16 cellular contexts compared by ENCODE assay signal in the genomic region with DNA sequence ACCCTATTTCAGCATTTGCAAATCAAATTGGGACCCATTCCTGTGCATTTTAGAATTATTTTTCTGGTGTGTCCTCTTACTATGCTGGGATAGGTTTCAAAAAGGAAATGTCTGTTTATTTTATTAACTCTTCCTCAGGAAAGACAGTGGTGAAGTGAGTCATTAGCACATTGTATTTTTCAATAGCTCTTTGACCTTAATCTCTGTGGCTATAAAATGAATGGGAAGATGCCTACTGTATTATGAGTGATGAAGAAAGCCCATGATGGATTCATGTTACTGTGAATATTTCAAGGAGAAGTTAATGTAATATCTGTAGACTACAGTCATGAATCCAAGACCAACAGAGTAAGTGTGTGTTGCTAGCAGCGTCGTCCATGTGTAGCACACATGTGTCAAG.
DNase-seq lines count a peak whose midpoint lies in the region; ATAC-seq and TF ChIP-seq lines count a peak whose summit lies in the region.
"Had no signal": no experiment of that assay in that cellular context is flagged by ENCODE, and none has a peak within 500 bp of the region (broad histone marks: within the 10 kb centered on the region; RNA-seq: fewer than 3 reads in every experiment).

No MANE protein-coding gene starts in this region.

- H3K27me3 ChIP-seq in SK-N-SH (ENCODE audit: insufficient read depth) (no peaks in the 10 kb centered on the region), RWPE2 (ENCODE audit: insufficient read depth, poor library complexity, severe bottlenecking) (no peaks in the 10 kb centered on the region), skeletal muscle satellite cell (ENCODE audit: control insufficient read depth, insufficient read depth, low read length) (no peaks in the 10 kb centered on the region)
- H3K27me3 ChIP-seq: heart left ventricle, SJSA1, tibial artery had no signal

- H3K4me2 ChIP-seq in SK-N-SH (0 out of 2 replicates have a peak overlapping the region, but pooled peaks have one; percentile 12), skeletal muscle satellite cell (ENCODE audit: low read length) (peak overlapping the region; percentile 28)
- H3K4me2 ChIP-seq: smooth muscle cell had no signal

- H3K9me3 ChIP-seq in SK-N-SH (no peaks in the 10 kb centered on the region; the same call in 1 of the 2 replicates), RWPE2 (ENCODE audit: severe bottlenecking) (no peaks in the 10 kb centered on the region), skeletal muscle satellite cell (replicated peaks; ENCODE audit: low read length) (no peaks in the 10 kb centered on the region)
- H3K9me3 ChIP-seq: heart left ventricle, SJSA1, tibial artery had no signal

- CTCF ChIA-PET in SK-N-SH (lab: Yijun Ruan, JAX) = interaction anchor here (1.2 kb wide), 1 partner anchor 26 kb away, joined by 3 read pairs; no protein-coding TSS in a partner anchor

- H3K27ac ChIP-seq in SK-N-SH (ENCODE audit: low read depth in 2 of 2, low read length in 1 of 2) = peak overlapping the region in 1 of 2 experiments; percentile 94; a peak in 3 of 4 replicates
- peak overlapping the region; percentile 89 for H3K27ac ChIP-seq in RWPE2 (ENCODE audit: poor library complexity, severe bottlenecking)
- H3K27ac ChIP-seq: heart left ventricle, SJSA1 had no signal

- H3K4me3 ChIP-seq in SK-N-SH (ENCODE audit: low read depth in 2 of 2, low read length in 1 of 2) (no peak overlapping the region), RWPE2 (ENCODE audit: severe bottlenecking) (no peak overlapping the region), fibroblast of mammary gland (ENCODE audit: control insufficient read depth, low read depth, low read length) (no peak overlapping the region), skeletal muscle satellite cell (ENCODE audit: low read length) (no peak overlapping the region), lower leg skin (ENCODE audit: low read depth, poor library complexity, severe bottlenecking) (no peak overlapping the region)
- H3K4me3 ChIP-seq: heart left ventricle, SJSA1, smooth muscle cell, tibial artery had no signal

- H3K36me3 ChIP-seq in SK-N-SH (replicated peaks in 1 of 2; ENCODE audit: control insufficient read depth in 1 of 2, insufficient read depth in 2 of 2, low read length in 1 of 2) (peaks cover 6 to 47% of the 10 kb centered on the region in 2 experiments), RWPE2 (ENCODE audit: low read depth) (no peaks in the 10 kb centered on the region), skeletal muscle satellite cell (ENCODE audit: insufficient read depth, low read length) (peaks cover 7% of the 10 kb centered on the region)
- H3K36me3 ChIP-seq: SJSA1, tibial artery had no signal

- DNase-seq in SK-N-SH (no peak), RWPE2 (ENCODE audit: low spot score) (no peak), fibroblast of mammary gland (ENCODE audit: low read depth) (peak; percentile 88), DMS153 (lab: John Stamatoyannopoulos, UW) (no peak), lower leg skin (ENCODE audit: low spot score in 2 of 2) (no peak)
- DNase-seq: activated CD4-positive, alpha-beta T cell treated with anti-CD3 and anti-CD28 coated beads for 4 hours; activated naive CD4-positive, alpha-beta T cell treated with anti-CD3 and anti-CD28 coated beads, Interleukin-2, amount 10 ng/mL, durations not matched to agents 7 days and 5 days; GF-D8; heart left ventricle; tibial artery had no signal

- no peak for TF ChIP-seq EP300 in SK-N-SH (IDR thresholded peaks at IDR 0.05; ENCODE audit: borderline replicate concordance in 1 of 2, low read depth in 1 of 2, low read length in 1 of 2)

- H3K9ac ChIP-seq in SK-N-SH (peak overlapping the region; percentile 46; the same call in 1 of the 2 replicates), skeletal muscle satellite cell (ENCODE audit: low read depth, low read length) (peak overlapping the region; percentile 80)

- no peak overlapping the region for H2AFZ ChIP-seq in SK-N-SH (ENCODE audit: low read depth)

- no peak for TF ChIP-seq RAD21 in SK-N-SH (IDR thresholded peaks at IDR 0.05; ENCODE audit: low read length)

- H3K4me1 ChIP-seq in SK-N-SH (ENCODE audit: control insufficient read depth in 1 of 2, insufficient read depth in 2 of 2, low read depth in 1 of 2, low read length in 1 of 2) (peaks cover 0 to 34% of the 10 kb centered on the region in 2 experiments; a peak in 1 of 4 replicates), RWPE2 (ENCODE audit: insufficient read depth, poor library complexity, severe bottlenecking) (peaks cover 42% of the 10 kb centered on the region), skeletal muscle satellite cell (ENCODE audit: control insufficient read depth, insufficient read depth, low read length) (peaks cover 42% of the 10 kb centered on the region)

- POLR2A ChIA-PET in SK-N-SH (lab: Yijun Ruan, JAX) = no interaction called here

- no peak for TF ChIP-seq CTCF in SK-N-SH (IDR thresholded peaks at IDR 0.05)
- TF ChIP-seq CTCF in RWPE2 (IDR thresholded peaks at IDR 0.05; ENCODE audit: poor library complexity, severe bottlenecking) = no peak
- TF ChIP-seq CTCF in fibroblast of mammary gland (conservative IDR thresholded peaks at IDR 0.05; ENCODE audit: control insufficient read depth, insufficient read depth, low read depth, low read length) = no peak
- TF ChIP-seq CTCF in lower leg skin (IDR thresholded peaks at IDR 0.05) = no peak

- TF ChIP-seq POLR2A in lower leg skin (IDR thresholded peaks at IDR 0.05) = no peak

- peaks cover 65% of the 10 kb centered on the region for H3K79me2 ChIP-seq in SK-N-SH (ENCODE audit: insufficient read depth)

- H4K20me1 ChIP-seq in SK-N-SH (ENCODE audit: insufficient read depth) = no peaks in the 10 kb centered on the region

- intact Hi-C loops in lower leg skin (cut with DNase I; ENCODE audit: low total_unique reads) = no loop called here

- ATAC-seq in SK-N-SH treated with all-trans-retinoic acid at 6 μM for 48 hours (no peak), RWPE2 (ENCODE audit: low read depth) (peak; percentile 87), GM21526 (IDR thresholded peaks at IDR 0.05; ENCODE audit: low FRiP score, unreplicated experiment) (no peak)
- ATAC-seq: stimulated activated memory B cell treated with anti-CD40 and anti-IgM and Interleukin-4, amounts not matched to agents 10 μg/mL and 1 μg/mL and 100 μg/mL, for 72 hours had no signal

- 53% methylated on average over 2 of the region's 2 CpGs for whole genome bisulfite sequencing in SK-N-SH (ENCODE audit: low lambda C conversion rate)
- WGBS in lower leg skin, 2 donors = 79 to 83% methylated on average over 2 of the region's 2 CpGs

- H3K9me2 ChIP-seq in SK-N-SH = no peaks in the 10 kb centered on the region

- peaks cover 55% of the 10 kb centered on the region for H3F3A ChIP-seq in SK-N-SH (replicated peaks; ENCODE audit: insufficient read depth)

TF ChIP-seq in SK-N-SH, 30 proteins besides CTCF, POLR2A, EP300 and RAD21 (continues in another document):
- TF ChIP-seq ELF1 (IDR thresholded peaks at IDR 0.05) (no peak), NRF1 (IDR thresholded peaks at IDR 0.05; ENCODE audit: low read depth, low read length) (no peak)
- TF ChIP-seq, protein P1, sequence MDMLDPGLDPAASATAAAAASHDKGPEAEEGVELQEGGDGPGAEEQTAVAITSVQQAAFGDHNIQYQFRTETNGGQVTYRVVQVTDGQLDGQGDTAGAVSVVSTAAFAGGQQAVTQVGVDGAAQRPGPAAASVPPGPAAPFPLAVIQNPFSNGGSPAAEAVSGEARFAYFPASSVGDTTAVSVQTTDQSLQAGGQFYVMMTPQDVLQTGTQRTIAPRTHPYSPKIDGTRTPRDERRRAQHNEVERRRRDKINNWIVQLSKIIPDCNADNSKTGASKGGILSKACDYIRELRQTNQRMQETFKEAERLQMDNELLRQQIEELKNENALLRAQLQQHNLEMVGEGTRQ (IDR thresholded peaks at IDR 0.05; ENCODE audit: borderline replicate concordance, low read depth, low read length) = no peak
- TF ChIP-seq, protein P2, sequence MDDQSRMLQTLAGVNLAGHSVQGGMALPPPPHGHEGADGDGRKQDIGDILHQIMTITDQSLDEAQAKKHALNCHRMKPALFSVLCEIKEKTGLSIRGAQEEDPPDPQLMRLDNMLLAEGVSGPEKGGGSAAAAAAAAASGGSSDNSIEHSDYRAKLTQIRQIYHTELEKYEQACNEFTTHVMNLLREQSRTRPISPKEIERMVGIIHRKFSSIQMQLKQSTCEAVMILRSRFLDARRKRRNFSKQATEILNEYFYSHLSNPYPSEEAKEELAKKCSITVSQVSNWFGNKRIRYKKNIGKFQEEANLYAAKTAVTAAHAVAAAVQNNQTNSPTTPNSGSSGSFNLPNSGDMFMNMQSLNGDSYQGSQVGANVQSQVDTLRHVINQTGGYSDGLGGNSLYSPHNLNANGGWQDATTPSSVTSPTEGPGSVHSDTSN (IDR thresholded peaks at IDR 0.05) = peak; percentile 34

TF ChIP-seq in SK-N-SH treated with all-trans-retinoic acid at 6 μM for 48 hours, 23 proteins besides CTCF, POLR2A, EP300 and RAD21 (continues in another document):
- TF ChIP-seq PPARA (CRISPR knock-in tag; IDR thresholded peaks at IDR 0.05; ENCODE audit: borderline replicate concordance) (no peak), ARNTL (CRISPR knock-in tag; IDR thresholded peaks at IDR 0.05; ENCODE audit: borderline replicate concordance, low read depth) (no peak), ZFP30 (CRISPR knock-in tag; IDR thresholded peaks at IDR 0.05) (no peak), RARB (CRISPR knock-in tag; IDR thresholded peaks at IDR 0.05) (no peak), ZNF70 (CRISPR knock-in tag; IDR thresholded peaks at IDR 0.05) (no peak), ZNF8 (CRISPR knock-in tag; IDR thresholded peaks at IDR 0.05) (no peak), ZFP3 (CRISPR knock-in tag; IDR thresholded peaks at IDR 0.05) (no peak), SNAI2 (CRISPR knock-in tag; IDR thresholded peaks at IDR 0.05) (no peak), BACH2 (CRISPR knock-in tag; IDR thresholded peaks at IDR 0.05; ENCODE audit: borderline replicate concordance) (no peak), TCF4 (CRISPR knock-in tag; IDR thresholded peaks at IDR 0.05; ENCODE audit: borderline replicate concordance) (no peak), GLIS3 (CRISPR knock-in tag; IDR thresholded peaks at IDR 0.05) (no peak)
- TF ChIP-seq, protein P3, sequence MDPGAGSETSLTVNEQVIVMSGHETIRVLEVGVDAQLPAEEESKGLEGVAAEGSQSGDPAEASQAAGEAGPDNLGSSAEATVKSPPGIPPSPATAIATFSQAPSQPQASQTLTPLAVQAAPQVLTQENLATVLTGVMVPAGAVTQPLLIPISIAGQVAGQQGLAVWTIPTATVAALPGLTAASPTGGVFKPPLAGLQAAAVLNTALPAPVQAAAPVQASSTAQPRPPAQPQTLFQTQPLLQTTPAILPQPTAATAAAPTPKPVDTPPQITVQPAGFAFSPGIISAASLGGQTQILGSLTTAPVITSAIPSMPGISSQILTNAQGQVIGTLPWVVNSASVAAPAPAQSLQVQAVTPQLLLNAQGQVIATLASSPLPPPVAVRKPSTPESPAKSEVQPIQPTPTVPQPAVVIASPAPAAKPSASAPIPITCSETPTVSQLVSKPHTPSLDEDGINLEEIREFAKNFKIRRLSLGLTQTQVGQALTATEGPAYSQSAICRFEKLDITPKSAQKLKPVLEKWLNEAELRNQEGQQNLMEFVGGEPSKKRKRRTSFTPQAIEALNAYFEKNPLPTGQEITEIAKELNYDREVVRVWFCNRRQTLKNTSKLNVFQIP (CRISPR knock-in tag; IDR thresholded peaks at IDR 0.05; ENCODE audit: borderline replicate concordance, low read depth) = no peak
